In genomic region chr19:30105723-30106122, GRCh38 we compare ENCODE assay signal across 20 cellular contexts.
A peak's percentile ranks its signal among the peaks of the same experiment; 100 is the strongest.
DNase-seq lines count a peak whose midpoint lies in the region; ATAC-seq, FAIRE-seq and TF ChIP-seq lines count a peak whose summit lies in the region.
"Had no signal": no experiment of that assay in that cellular context is flagged by ENCODE, and none has a peak within 500 bp of the region (broad histone marks: within the 10 kb centered on the region; RNA-seq: fewer than 3 reads in every experiment).

No MANE protein-coding gene starts in this region.

- no peak overlapping the region for H3K4me3 Mint-ChIP-seq in CD8-positive, alpha-beta memory T cell
- H3K4me3 Mint-ChIP-seq: GM23338 had no signal

- H3K27ac ChIP-seq in A549 (no peak overlapping the region), Karpas-422 (ENCODE audit: low read length) (no peak overlapping the region)
- no peak overlapping the region for H3K27ac ChIP-seq in CD8-positive, alpha-beta memory T cell (ENCODE audit: low read depth, low read length)
- H3K27ac ChIP-seq: C4-2B, PC-9 had no signal

- 33% methylated on average over 6 of the region's 6 CpGs for WGBS in A549 (ENCODE audit: missing lambda C conversion rate)

- POLR2A ChIA-PET in A549 (lab: Yijun Ruan, JAX), result no interaction called here
- POLR2A ChIA-PET in CD8-positive, alpha-beta memory T cell (lab: Charles Lee), result no interaction called here

- H3K9ac ChIP-seq in Karpas-422 (ENCODE audit: low read length), result no peak overlapping the region

- no peaks in the 10 kb centered on the region for H3K4me1 Mint-ChIP-seq in CD8-positive, alpha-beta memory T cell

- peaks cover 8 to 28% of the 10 kb centered on the region in 2 donors for H3K27me3 Mint-ChIP-seq in CD8-positive, alpha-beta memory T cell

- H3K9me3 Mint-ChIP-seq in CD8-positive, alpha-beta memory T cell, result no peaks in the 10 kb centered on the region

- no peaks in the 10 kb centered on the region for H3K9me2 ChIP-seq in Karpas-422 (replicated peaks; ENCODE audit: insufficient read depth, low read length)

- H3K4me3 ChIP-seq in A549 (no peak overlapping the region), Karpas-422 (ENCODE audit: low read length) (no peak overlapping the region), BE2C (ENCODE audit: low read depth, low read length) (no peak overlapping the region)
- H3K4me3 ChIP-seq in CD8-positive, alpha-beta memory T cell (ENCODE audit: low read length), result no peak overlapping the region
- H3K4me3 ChIP-seq: GM23338, PC-9 had no signal

- ATAC-seq in A549, result no peak
- peak; percentile 72 for ATAC-seq in GM19023 (IDR thresholded peaks at IDR 0.05; ENCODE audit: unreplicated experiment)
- peak; percentile 88 for ATAC-seq in HG02759 (IDR thresholded peaks at IDR 0.05; ENCODE audit: unreplicated experiment)
- ATAC-seq in HG03442 (IDR thresholded peaks at IDR 0.05; ENCODE audit: unreplicated experiment), result peak; percentile 68
- ATAC-seq: GM23338 had no signal

- H3K36me3 Mint-ChIP-seq in CD8-positive, alpha-beta memory T cell, result no peaks in the 10 kb centered on the region

- H3K36me3 ChIP-seq in Karpas-422 (ENCODE audit: insufficient read depth, low read length) (no peaks in the 10 kb centered on the region), BE2C (no peaks in the 10 kb centered on the region)
- H3K36me3 ChIP-seq in CD8-positive, alpha-beta memory T cell (ENCODE audit: insufficient read depth, low read length), result no peaks in the 10 kb centered on the region

- no peak for TF ChIP-seq RAD21 in A549 (conservative IDR thresholded peaks at IDR 0.05 in 1 of 2, IDR thresholded peaks at IDR 0.05 in 1 of 2)

- H2AFZ ChIP-seq in Karpas-422 (ENCODE audit: low read length), result no peak overlapping the region
- H2AFZ ChIP-seq: GM23338, PC-9 had no signal

- peak; percentile 23 for FAIRE-seq in A549 (lab: Jason Lieb, UNC)

- TF ChIP-seq POLR2A in A549 (IDR thresholded peaks at IDR 0.05; ENCODE audit: low read length), result no peak

- H3K9me3 ChIP-seq in A549 (no peaks in the 10 kb centered on the region), Karpas-422 (ENCODE audit: low read length) (no peaks in the 10 kb centered on the region), BE2C (no peaks in the 10 kb centered on the region)
- no peaks in the 10 kb centered on the region for H3K9me3 ChIP-seq in CD8-positive, alpha-beta memory T cell (ENCODE audit: low read length)

- DNase-seq in A549 (ENCODE audit: low read depth in 1 of 2, low spot score in 1 of 2) (no peak), Karpas-422 (no peak), BE2C (no peak)
- no peak for DNase-seq in activated CD4-positive, CD25-positive, alpha-beta regulatory T cell treated with anti-CD3 and anti-CD28 coated beads, Interleukin-2, amount 50 U/mL, for 72 hours
- DNase-seq in CD8-positive, alpha-beta memory T cell, result no peak
- DNase-seq: COR-L47, DMS153, EL, MM.1S, NCI-H1930, NCI-H2171, NCI-H446 treated with DMSO at 0.1 percent for 48 hours, NCI-H748 treated with DMSO at 0.1 percent for 48 hours, PC-9, T-helper 9 cell had no signal

- H4K20me1 ChIP-seq in Karpas-422 (ENCODE audit: insufficient read depth, low read depth, low read length), result no peaks in the 10 kb centered on the region

- H3K4me1 ChIP-seq in A549, result no peaks in the 10 kb centered on the region
- peaks cover 12% of the 10 kb centered on the region for H3K4me1 ChIP-seq in Karpas-422 (ENCODE audit: low read length)
- no peaks in the 10 kb centered on the region for H3K4me1 ChIP-seq in BE2C
- H3K4me1 ChIP-seq in CD8-positive, alpha-beta memory T cell (ENCODE audit: insufficient read depth, low read length), result no peaks in the 10 kb centered on the region

- no peaks in the 10 kb centered on the region for H3K79me2 ChIP-seq in Karpas-422 (ENCODE audit: low read length)

- TF ChIP-seq EP300 in A549 (IDR thresholded peaks at IDR 0.05), result no peak

- CTCF ChIA-PET in A549 (lab: Yijun Ruan, JAX), result interaction anchor here (0.6 to 1.7 kb wide), 7 partner anchors 8 to 120 kb away, joined by 3 to 6 read pairs (median 3); no protein-coding TSS in a partner anchor
- CTCF ChIA-PET in CD8-positive, alpha-beta memory T cell (lab: Charles Lee), result no interaction called here

- H3K27me3 ChIP-seq in Karpas-422 (ENCODE audit: low read length) (no peaks in the 10 kb centered on the region), BE2C (no peaks in the 10 kb centered on the region)
- H3K27me3 ChIP-seq in CD8-positive, alpha-beta memory T cell (ENCODE audit: insufficient read depth, low read length, poor library complexity, severe bottlenecking), result no peaks in the 10 kb centered on the region

- H3K4me2 ChIP-seq in A549 (no peak overlapping the region), Karpas-422 (ENCODE audit: low read depth, low read length, poor library complexity, severe bottlenecking) (no peak overlapping the region)
- H3K4me2 ChIP-seq: GM23338, PC-9 had no signal

- no peak overlapping the region for H3K27ac Mint-ChIP-seq in CD8-positive, alpha-beta memory T cell
- H3K27ac Mint-ChIP-seq: GM23338 had no signal

- TF ChIP-seq CTCF in A549 (IDR thresholded peaks at IDR 0.05) (no peak), BE2C (IDR thresholded peaks at IDR 0.05; ENCODE audit: low read depth, low read length) (no peak)

TF ChIP-seq in A549, 52 proteins besides CTCF, POLR2A, EP300 and RAD21:
- no peak for TF ChIP-seq MAFK (IDR thresholded peaks at IDR 0.05; ENCODE audit: partially characterized antibody)

Comparison
In these comparisons a context has a peak if more than half of its experiments do, and no peak if none do; other contexts are left out.
1. ATAC-seq: peak in GM19023 (single experiment), HG02759 (single experiment) and HG03442 (single experiment); none in A549 (0 of 2).